8 cellular contexts compared by ENCODE assay signal in the genomic region with DNA sequence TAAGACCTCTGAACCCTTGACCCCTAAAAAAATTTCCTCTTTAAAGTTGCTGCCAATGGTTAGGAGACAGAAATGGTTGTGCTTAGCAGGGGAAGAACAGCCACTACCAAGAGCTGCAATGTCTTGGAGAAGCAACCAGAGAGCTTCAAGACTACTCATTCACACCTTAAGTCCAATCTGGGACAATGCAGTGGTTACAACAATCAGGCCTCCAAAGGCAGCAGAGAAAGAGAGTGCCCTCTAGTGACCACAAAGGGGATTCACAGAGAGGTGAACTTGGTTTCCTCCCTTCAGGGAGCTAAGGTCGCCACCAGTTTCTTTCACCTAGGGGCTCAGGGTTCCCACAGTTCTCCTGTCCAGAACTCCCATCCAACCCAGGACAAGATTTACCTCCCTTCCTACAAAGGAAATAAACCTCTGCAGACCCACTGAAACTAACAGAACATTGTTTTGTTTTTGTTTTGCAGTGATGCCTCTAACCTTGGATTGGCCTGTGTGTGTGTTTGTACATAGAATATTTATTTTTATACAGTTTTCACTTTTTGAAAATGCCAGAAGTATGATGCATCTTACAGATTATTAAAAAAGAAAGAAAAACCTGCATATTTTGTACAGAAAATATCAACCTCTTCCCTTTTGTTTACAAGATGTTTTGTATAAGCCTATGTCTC.
DNase-seq lines count a peak whose midpoint lies in the region; ATAC-seq and TF ChIP-seq lines count a peak whose summit lies in the region.

No MANE protein-coding gene starts in this region.

- H3K27ac ChIP-seq in parathyroid adenoma (no peak overlapping the region), ovary (no peak overlapping the region)

- no peak overlapping the region for H2AFZ ChIP-seq in parathyroid adenoma

- no peak for TF ChIP-seq POLR2A in ovary (IDR thresholded peaks at IDR 0.05)

- H3K36me3 ChIP-seq in parathyroid adenoma (ENCODE audit: control insufficient read depth, insufficient read depth, low read length) (no peaks in the 10 kb centered on the region), ovary (no peaks in the 10 kb centered on the region)

- intact Hi-C loops in ovary (cut with DNase I): no loop called here

- no peaks in the 10 kb centered on the region for H3K4me1 ChIP-seq in parathyroid adenoma
- H3K4me1 ChIP-seq in ovary (ENCODE audit: insufficient read depth): no peaks in the 10 kb centered on the region

- H3K4me2 ChIP-seq in parathyroid adenoma (ENCODE audit: low read length): no peak overlapping the region

- peak; percentile 62 for TF ChIP-seq CTCF in parathyroid adenoma (IDR thresholded peaks at IDR 0.05)
- TF ChIP-seq CTCF in ovary (IDR thresholded peaks at IDR 0.05): no peak

- no peak overlapping the region for H3K9ac ChIP-seq in parathyroid adenoma

- H3K9me3 ChIP-seq in parathyroid adenoma (ENCODE audit: control insufficient read depth, low read length) (no peaks in the 10 kb centered on the region), ovary (no peaks in the 10 kb centered on the region)

- TF ChIP-seq EP300 in ovary (IDR thresholded peaks at IDR 0.05): no peak

- no peaks in the 10 kb centered on the region for H3K79me2 ChIP-seq in parathyroid adenoma

- no peaks in the 10 kb centered on the region for H3K27me3 ChIP-seq in parathyroid adenoma (ENCODE audit: control insufficient read depth, insufficient read depth, low read length)
- H3K27me3 ChIP-seq in ovary: no peaks in the 10 kb centered on the region

- 72 to 90% (median 85%) methylated on average over 1 of the region's 1 CpG for WGBS in ovary, 3 donors

- DNase-seq in CMK (ENCODE audit: low read depth) (peak; percentile 30), M059J (ENCODE audit: low read depth) (peak; percentile 59), SW480 (ENCODE audit: low spot score) (peak; percentile 53), fibroblast of gingiva (ENCODE audit: low read depth) (peak; percentile 53), ovary (no peak), T-helper 9 cell (no peak)

- H3K4me3 ChIP-seq in parathyroid adenoma (ENCODE audit: low read depth, low read length): no peak overlapping the region
- H3K4me3 ChIP-seq in ovary: no peak overlapping the region

- ATAC-seq in GM18868 (IDR thresholded peaks at IDR 0.05; ENCODE audit: unreplicated experiment): peak; percentile 42

Comparison
In these comparisons a context has a peak if more than half of its experiments do, and no peak if none do; other contexts are left out.
1. DNase-seq: peak in CMK (single experiment), M059J (single experiment), SW480 (single experiment) and fibroblast of gingiva (single experiment); none in ovary (0 of 5) and T-helper 9 cell (single experiment).